ENCODE assay signal across 14 cellular contexts in genomic region chr17:9228408-9229159, GRCh38.
DNase-seq lines count a peak whose midpoint lies in the region; ATAC-seq and TF ChIP-seq lines count a peak whose summit lies in the region.
"Had no signal": no experiment of that assay in that cellular context is flagged by ENCODE, and none has a peak within 500 bp of the region (broad histone marks: within the 10 kb centered on the region; RNA-seq: fewer than 3 reads in every experiment).

No MANE protein-coding gene starts in this region.

- no peaks in the 10 kb centered on the region for H3K36me3 ChIP-seq in muscle layer of duodenum (ENCODE audit: control insufficient read depth in 1 of 2, insufficient read depth in 2 of 2, low read length in 2 of 2)
- no peaks in the 10 kb centered on the region for H3K36me3 ChIP-seq in PC-9 (ENCODE audit: low read depth)
- no peaks in the 10 kb centered on the region for H3K36me3 ChIP-seq in CD4-positive, alpha-beta memory T cell (ENCODE audit: insufficient read depth, low read length)
- H3K36me3 ChIP-seq: BLaER1 treated with 17β-estradiol and CSF1 and Interleukin-3, amounts not matched to agents 10 nM and 100 nM had no signal

- H3K4me2 ChIP-seq in PC-9, result no peak overlapping the region
- H3K4me2 ChIP-seq: BLaER1 treated with 17β-estradiol and CSF1 and Interleukin-3, amounts not matched to agents 10 nM and 100 nM had no signal

- no peak overlapping the region for H2AFZ ChIP-seq in PC-9

- peaks cover 0 to 4% (median under 1%) of the 10 kb centered on the region in 4 donors for H3K4me1 Mint-ChIP-seq in CD4-positive, alpha-beta memory T cell
- H3K4me1 Mint-ChIP-seq: immature natural killer cell; stimulated activated memory B cell treated with anti-CD40 and anti-IgM and Interleukin-4, amounts not matched to agents 10 μg/mL and 1 μg/mL and 100 μg/mL, for 72 hours had no signal

- no peak for ATAC-seq in HG02973 (IDR thresholded peaks at IDR 0.05; ENCODE audit: unreplicated experiment)
- ATAC-seq: natural killer cell treated with Interleukin-12 subunit alpha and Interleukin-12 subunit beta and Interleukin-15 and Interleukin-18, amount 100 ng/mL, for 72 hours; stimulated activated memory B cell treated with anti-CD40 and anti-IgM and Interleukin-4, amounts not matched to agents 10 μg/mL and 1 μg/mL and 100 μg/mL, for 72 hours had no signal

- no peak overlapping the region for H3K4me3 Mint-ChIP-seq in CD4-positive, alpha-beta memory T cell
- H3K4me3 Mint-ChIP-seq: immature natural killer cell; natural killer cell treated with Interleukin-12 subunit alpha and Interleukin-12 subunit beta and Interleukin-15 and Interleukin-18, amount 100 ng/mL, for 72 hours; stimulated activated memory B cell treated with anti-CD40 and anti-IgM and Interleukin-4, amounts not matched to agents 10 μg/mL and 1 μg/mL and 100 μg/mL, for 72 hours had no signal

- H3K36me3 Mint-ChIP-seq in CD4-positive, alpha-beta memory T cell, result no peaks in the 10 kb centered on the region
- H3K36me3 Mint-ChIP-seq: immature natural killer cell; natural killer cell treated with Interleukin-12 subunit alpha and Interleukin-12 subunit beta and Interleukin-15 and Interleukin-18, amount 100 ng/mL, for 72 hours; stimulated activated memory B cell treated with anti-CD40 and anti-IgM and Interleukin-4, amounts not matched to agents 10 μg/mL and 1 μg/mL and 100 μg/mL, for 72 hours had no signal

- no peaks in the 10 kb centered on the region for H4K20me1 ChIP-seq in PC-9 (ENCODE audit: insufficient read depth)

- H3K79me2 ChIP-seq in PC-9 (ENCODE audit: low read depth), result no peaks in the 10 kb centered on the region

- H3K9me3 ChIP-seq in muscle layer of duodenum (ENCODE audit: control insufficient read depth in 1 of 2, low read length in 2 of 2) (no peaks in the 10 kb centered on the region), PC-9 (ENCODE audit: insufficient read depth, low read depth) (no peaks in the 10 kb centered on the region)
- H3K9me3 ChIP-seq in CD4-positive, alpha-beta memory T cell (ENCODE audit: control insufficient read depth in 1 of 2, low read length in 2 of 2), result no peaks in the 10 kb centered on the region
- H3K9me3 ChIP-seq: BLaER1 treated with 17β-estradiol and CSF1 and Interleukin-3, amounts not matched to agents 10 nM and 100 nM had no signal

- H3F3A ChIP-seq in PC-9 (ENCODE audit: insufficient read depth, low read depth), result no peaks in the 10 kb centered on the region

- POLR2A ChIA-PET in AG04449 (lab: Yijun Ruan, JAX), result no interaction called here
- POLR2A ChIA-PET in PC-9 (lab: Charles Lee; ENCODE audit: unreplicated experiment), result no interaction called here
- POLR2A ChIA-PET in CD4-positive, alpha-beta memory T cell (lab: Charles Lee; ENCODE audit: partially characterized antibody), result no interaction called here

- CTCF ChIA-PET in AG04449 (lab: Yijun Ruan, JAX) (no interaction called here), PC-9 (lab: Charles Lee) (no interaction called here)
- CTCF ChIA-PET in CD4-positive, alpha-beta memory T cell (lab: Charles Lee; ENCODE audit: partially characterized antibody), result no interaction called here

- intact Hi-C loops in PC-9 (cut with micrococcal nuclease; ENCODE audit: unreplicated experiment), result no loop called here
- intact Hi-C loops in CD4-positive, alpha-beta memory T cell (cut with micrococcal nuclease), result no loop called here

- no peak for TF ChIP-seq CTCF in AG04449 (IDR thresholded peaks at IDR 0.05; ENCODE audit: insufficient read depth, low read length, missing control alignments)
- TF ChIP-seq CTCF in PC-9 (conservative IDR thresholded peaks at IDR 0.05), result no peak

- no TSS peak for BruUV-seq in PC-9 (replicated peaks; lab: Mats Ljungman, UMichigan)

- peaks cover 0 to 13% of the 10 kb centered on the region in 2 donors for H3K4me1 ChIP-seq in muscle layer of duodenum (ENCODE audit: control insufficient read depth in 1 of 2, insufficient read depth in 2 of 2, low read length in 2 of 2)
- H3K4me1 ChIP-seq in PC-9 (replicated peaks; ENCODE audit: insufficient read depth), result no peaks in the 10 kb centered on the region
- H3K4me1 ChIP-seq in CD4-positive, alpha-beta memory T cell (ENCODE audit: insufficient read depth, low read length), result peaks cover 18% of the 10 kb centered on the region

- H3K9me2 ChIP-seq in PC-9 (ENCODE audit: insufficient read depth), result no peaks in the 10 kb centered on the region

- no peaks in the 10 kb centered on the region for H3K27me3 Mint-ChIP-seq in CD4-positive, alpha-beta memory T cell
- H3K27me3 Mint-ChIP-seq: natural killer cell treated with Interleukin-12 subunit alpha and Interleukin-12 subunit beta and Interleukin-15 and Interleukin-18, amount 100 ng/mL, for 72 hours had no signal

- no peaks in the 10 kb centered on the region for H3K27me3 ChIP-seq in muscle layer of duodenum (ENCODE audit: low read depth, low read length)
- no peaks in the 10 kb centered on the region for H3K27me3 ChIP-seq in PC-9 (ENCODE audit: insufficient read depth, low read depth)
- H3K27me3 ChIP-seq in CD4-positive, alpha-beta memory T cell (ENCODE audit: insufficient read depth, low read length), result no peaks in the 10 kb centered on the region

- DNase-seq in AG04449 (ENCODE audit: low read depth, low spot score), result peak; percentile 16
- DNase-seq in HS-5 (ENCODE audit: low read depth), result peak; percentile 78
- peak; percentile 29 for DNase-seq in dedifferentiated amniotic fluid mesenchymal stem cell (ENCODE audit: extremely low spot score)
- DNase-seq in DMS53 treated with DMSO at 0.1 percent for 48 hours (lab: John Stamatoyannopoulos, UW; ENCODE audit: unreplicated experiment), result no peak
- DNase-seq in PC-9, result no peak
- no peak for DNase-seq in CD4-positive, alpha-beta memory T cell
- DNase-seq: activated naive CD4-positive, alpha-beta T cell treated with anti-CD3 and anti-CD28 coated beads, Interleukin-2, amount 50 U/mL, for 16 hours; immature natural killer cell; NCI-H524 had no signal

- H3K27ac ChIP-seq in muscle layer of duodenum (ENCODE audit: low read length) (peak overlapping the region; percentile 7), PC-9 (no peak overlapping the region)
- no peak overlapping the region for H3K27ac ChIP-seq in CD4-positive, alpha-beta memory T cell (ENCODE audit: low read depth, low read length)
- H3K27ac ChIP-seq: BLaER1 treated with 17β-estradiol and CSF1 and Interleukin-3, amounts not matched to agents 10 nM and 100 nM had no signal

- H3K4me3 ChIP-seq in AG04449 (ENCODE audit: low read depth, low read length) (no peak overlapping the region), muscle layer of duodenum (ENCODE audit: low read depth in 1 of 2, low read length in 2 of 2) (no peak overlapping the region), PC-9 (no peak overlapping the region)
- H3K4me3 ChIP-seq in CD4-positive, alpha-beta memory T cell (ENCODE audit: low read length in 2 of 2), result no peak overlapping the region
- H3K4me3 ChIP-seq: BLaER1 treated with 17β-estradiol and CSF1 and Interleukin-3, amounts not matched to agents 10 nM and 100 nM had no signal

- no peaks in the 10 kb centered on the region for H3K9me3 Mint-ChIP-seq in CD4-positive, alpha-beta memory T cell
- H3K9me3 Mint-ChIP-seq: immature natural killer cell; natural killer cell treated with Interleukin-12 subunit alpha and Interleukin-12 subunit beta and Interleukin-15 and Interleukin-18, amount 100 ng/mL, for 72 hours; stimulated activated memory B cell treated with anti-CD40 and anti-IgM and Interleukin-4, amounts not matched to agents 10 μg/mL and 1 μg/mL and 100 μg/mL, for 72 hours had no signal

- H3K27ac Mint-ChIP-seq in CD4-positive, alpha-beta memory T cell, result no peak overlapping the region
- H3K27ac Mint-ChIP-seq: immature natural killer cell; natural killer cell treated with Interleukin-12 subunit alpha and Interleukin-12 subunit beta and Interleukin-15 and Interleukin-18, amount 100 ng/mL, for 72 hours; stimulated activated memory B cell treated with anti-CD40 and anti-IgM and Interleukin-4, amounts not matched to agents 10 μg/mL and 1 μg/mL and 100 μg/mL, for 72 hours had no signal

Comparison
In these comparisons a context has a peak if more than half of its experiments do, and no peak if none do; other contexts are left out.
1. DNase-seq: peak in AG04449 (single experiment), HS-5 (single experiment) and dedifferentiated amniotic fluid mesenchymal stem cell (single experiment); none in DMS53 treated with DMSO at 0.1 percent for 48 hours (single experiment), PC-9 (0 of 2) and CD4-positive, alpha-beta memory T cell (0 of 5).